ENCODE assay signal across 9 cellular contexts in genomic region chr5:179870403-179870903, GRCh38. TPM values are rescaled to one million over a fixed set of nuclear protein-coding genes. Genes with fewer than 3 reads are reported as not detected.
DNase-seq lines count a peak whose midpoint lies in the region; ATAC-seq and TF ChIP-seq lines count a peak whose summit lies in the region.
"Had no signal": no experiment of that assay in that cellular context is flagged by ENCODE, and none has a peak within 500 bp of the region (broad histone marks: within the 10 kb centered on the region; RNA-seq: fewer than 3 reads in every experiment).

No MANE protein-coding gene starts in this region.

- H3K36me3 Mint-ChIP-seq in activated naive CD4-positive, alpha-beta T cell treated with anti-CD3 and anti-CD28 coated beads, Interleukin-2, amount 50 U/mL, for 72 hours = peaks cover 0 to 5% of the 10 kb centered on the region in 2 donors
- H3K36me3 Mint-ChIP-seq in T-helper 2 cell treated with Interferon-gamma antibody and Interleukin-4, amounts not matched to agents 5 μg/mL and 100 μg/mL, for 36 hours (ENCODE audit: low read depth) = peaks cover 32% of the 10 kb centered on the region

- H3K36me3 ChIP-seq in hepatocyte (replicated peaks; ENCODE audit: insufficient read depth, low read depth) (no peaks in the 10 kb centered on the region), uterus (no peaks in the 10 kb centered on the region)

- H3K4me1 ChIP-seq in hepatocyte (ENCODE audit: insufficient read depth) (no peaks in the 10 kb centered on the region), uterus (no peaks in the 10 kb centered on the region)

- no peak overlapping the region for H3K27ac ChIP-seq in hepatocyte
- H3K27ac ChIP-seq in uterus = peak overlapping the region in 1 of 2 donors; percentile 66

- H4K20me1 ChIP-seq in hepatocyte (ENCODE audit: insufficient read depth, poor library complexity, severe bottlenecking) = no peaks in the 10 kb centered on the region

- intact Hi-C loops in uterus (cut with DNase I; ENCODE audit: low total_unique reads) = no loop called here

- peak; percentile 10 to 13 for ATAC-seq in activated naive CD4-positive, alpha-beta T cell treated with anti-CD3 and anti-CD28 coated beads, Interleukin-2, amount 50 U/mL, for 72 hours
- no peak for ATAC-seq in stimulated activated naive CD8-positive, alpha-beta T cell treated with anti-CD3 and anti-CD28 coated beads, Interleukin-15, Interleukin-2, amounts not matched to agents 100 U/mL and 50 U/mL, for 24 hours

- H3K4me3 ChIP-seq in hepatocyte = no peak overlapping the region
- H3K4me3 ChIP-seq in uterus = no peak overlapping the region

- TF ChIP-seq POLR2A in uterus (IDR thresholded peaks at IDR 0.05) = no peak

- no peaks in the 10 kb centered on the region for H3K4me1 Mint-ChIP-seq in T-helper 2 cell treated with Interferon-gamma antibody and Interleukin-4, amounts not matched to agents 5 μg/mL and 100 μg/mL, for 36 hours (ENCODE audit: low read depth)

- DNase-seq in activated naive CD4-positive, alpha-beta T cell treated with anti-CD3 and anti-CD28 coated beads, Interleukin-2, amount 50 U/mL, for 72 hours (ENCODE audit: low spot score in 2 of 2) = no peak
- no peak for DNase-seq in activated naive CD4-positive, alpha-beta T cell (lab: John Stamatoyannopoulos, UW)
- peak; percentile 27 for DNase-seq in UCSD-AML1 (lab: John Stamatoyannopoulos, UW; ENCODE audit: unreplicated experiment)
- peak; percentile 65 for DNase-seq in hepatocyte (ENCODE audit: low spot score)
- peak; percentile 62 to 70 for DNase-seq in uterus
- DNase-seq in T-helper 2 cell treated with Interferon-gamma antibody and Interleukin-4, amounts not matched to agents 5 μg/mL and 100 μg/mL, for 36 hours (ENCODE audit: low spot score) = no peak
- no peak for DNase-seq in stimulated activated naive CD8-positive, alpha-beta T cell treated with anti-CD3 and anti-CD28 coated beads, Interleukin-15, Interleukin-2, amounts not matched to agents 100 U/mL and 50 U/mL, for 24 hours
- no peak for DNase-seq in kidney glomerular epithelial cell (lab: John Stamatoyannopoulos, UW)
- DNase-seq: DND-41 had no signal

- peak overlapping the region in 1 of 2 donors; percentile 36 for H3K27ac Mint-ChIP-seq in activated naive CD4-positive, alpha-beta T cell treated with anti-CD3 and anti-CD28 coated beads, Interleukin-2, amount 50 U/mL, for 72 hours
- no peak overlapping the region for H3K27ac Mint-ChIP-seq in T-helper 2 cell treated with Interferon-gamma antibody and Interleukin-4, amounts not matched to agents 5 μg/mL and 100 μg/mL, for 36 hours

- H3K4me2 ChIP-seq in hepatocyte = no peak overlapping the region

- H3K27me3 Mint-ChIP-seq in T-helper 2 cell treated with Interferon-gamma antibody and Interleukin-4, amounts not matched to agents 5 μg/mL and 100 μg/mL, for 36 hours (ENCODE audit: low read depth) = no peaks in the 10 kb centered on the region

- TF ChIP-seq CTCF in hepatocyte (IDR thresholded peaks at IDR 0.05; ENCODE audit: poor library complexity) (peak; percentile 23), uterus (IDR thresholded peaks at IDR 0.05) (peak in 1 of 4 experiments; percentile 44)

- no peaks in the 10 kb centered on the region for H3K79me2 ChIP-seq in hepatocyte

- no peak overlapping the region for H3K4me3 Mint-ChIP-seq in T-helper 2 cell treated with Interferon-gamma antibody and Interleukin-4, amounts not matched to agents 5 μg/mL and 100 μg/mL, for 36 hours

- H3K27me3 ChIP-seq in hepatocyte (no peaks in the 10 kb centered on the region), uterus (no peaks in the 10 kb centered on the region)

- H2AFZ ChIP-seq in hepatocyte = no peak overlapping the region

- WGBS in hepatocyte (ENCODE audit: low lambda C conversion rate, missing lambda C conversion rate) = 73% methylated on average over 17 of the region's 17 CpGs

- H3K9me3 ChIP-seq in hepatocyte (ENCODE audit: low read depth) = no peaks in the 10 kb centered on the region
- no peaks in the 10 kb centered on the region for H3K9me3 ChIP-seq in uterus

- no peaks in the 10 kb centered on the region for H3K9me2 ChIP-seq in hepatocyte (replicated peaks; ENCODE audit: insufficient read depth)

- H3K9me3 Mint-ChIP-seq in activated naive CD4-positive, alpha-beta T cell treated with anti-CD3 and anti-CD28 coated beads, Interleukin-2, amount 50 U/mL, for 72 hours = no peaks in the 10 kb centered on the region
- no peaks in the 10 kb centered on the region for H3K9me3 Mint-ChIP-seq in T-helper 2 cell treated with Interferon-gamma antibody and Interleukin-4, amounts not matched to agents 5 μg/mL and 100 μg/mL, for 36 hours

RNA-seq across cellular contexts. Expression of gene MRNIP, which starts 11.8 kb away (rescaled TPM):
- total RNA-seq in activated naive CD4-positive, alpha-beta T cell treated with anti-CD3 and anti-CD28 coated beads, Interleukin-2, amount 50 U/mL, for 72 hours = 10 to 100 TPM; 15.0 to 25.1 TPM
- total RNA-seq in hepatocyte (11.2 and 21.2 TPM in 2 replicates), uterus (100 to 1,000 TPM in 1 of 4 donors, 10 to 100 TPM in 3; 16.8 to 138 (median 61.6) TPM)
- polyA plus RNA-seq in hepatocyte = 28.5 and 51.6 TPM in 2 replicates

RNA-seq across cellular contexts. Expression of gene TBC1D9B, which starts 37.2 kb away (rescaled TPM):
- 100 to 1,000 TPM in 1 of 2 donors, 10 to 100 TPM in 1; 21.2 to 153 TPM for total RNA-seq in activated naive CD4-positive, alpha-beta T cell treated with anti-CD3 and anti-CD28 coated beads, Interleukin-2, amount 50 U/mL, for 72 hours
- 66.9 and 77.0 TPM in 2 replicates for total RNA-seq in hepatocyte
- polyA plus RNA-seq in hepatocyte = 94.0 and 97.3 TPM in 2 replicates
- 1,000 to 10,000 TPM in 1 of 4 donors, 100 to 1,000 TPM in 1, 10 to 100 TPM in 2; 58.8 to 2,513 (median 108) TPM for total RNA-seq in uterus

RNA-seq across cellular contexts. Expression of gene SQSTM1, which starts 49.7 kb away (rescaled TPM):
- 100 to 1,000 TPM; 120 to 163 TPM for total RNA-seq in activated naive CD4-positive, alpha-beta T cell treated with anti-CD3 and anti-CD28 coated beads, Interleukin-2, amount 50 U/mL, for 72 hours
- total RNA-seq in hepatocyte (372 and 402 TPM in 2 replicates), uterus (100 to 1,000 TPM in 3 of 4 donors, 10 to 100 TPM in 1; 94.7 to 874 (median 439) TPM)
- polyA plus RNA-seq in hepatocyte = 641 and 727 TPM in 2 replicates

Comparison
In these comparisons a context has a peak if more than half of its experiments do, and no peak if none do; other contexts are left out.
1. DNase-seq: peak in UCSD-AML1 (single experiment), hepatocyte (single experiment) and uterus (2 of 2); none in activated naive CD4-positive, alpha-beta T cell treated with anti-CD3 and anti-CD28 coated beads, Interleukin-2, amount 50 U/mL, for 72 hours (0 of 2), activated naive CD4-positive, alpha-beta T cell (0 of 4), T-helper 2 cell treated with Interferon-gamma antibody and Interleukin-4, amounts not matched to agents 5 μg/mL and 100 μg/mL, for 36 hours (single experiment), stimulated activated naive CD8-positive, alpha-beta T cell treated with anti-CD3 and anti-CD28 coated beads, Interleukin-15, Interleukin-2, amounts not matched to agents 100 U/mL and 50 U/mL, for 24 hours (single experiment) and kidney glomerular epithelial cell (single experiment).